1 cellular context compared by ENCODE assay signal in the genomic region with DNA sequence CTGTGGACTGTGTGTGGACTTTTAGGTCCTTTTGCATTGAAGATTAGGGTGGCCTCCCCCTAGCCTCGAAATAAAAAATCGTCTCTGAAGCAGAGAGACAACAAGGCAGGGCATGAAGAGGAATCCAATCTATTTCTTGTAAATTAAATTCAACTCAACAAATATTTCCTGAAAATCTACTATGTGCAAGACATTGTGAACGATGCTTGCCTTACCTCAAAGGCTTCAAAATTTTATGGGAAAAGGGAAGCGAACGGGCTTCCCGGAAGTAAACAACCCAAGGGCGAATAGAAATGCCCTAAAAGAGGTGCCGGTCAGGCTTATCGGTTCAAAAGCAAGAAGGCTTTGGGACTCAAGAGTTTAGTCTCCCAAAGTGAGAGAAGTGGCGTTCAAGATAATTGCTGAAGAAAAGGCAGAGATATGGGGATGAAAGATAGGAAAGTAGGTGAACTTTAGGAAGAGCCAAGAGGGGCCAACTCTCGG.
TF ChIP-seq lines count a peak whose summit lies in the region.

No MANE protein-coding gene starts in this region.

TF ChIP-seq in endothelial cell of umbilical vein, 7 proteins besides CTCF, POLR2A, EP300 and RAD21 (continued from another document):
- TF ChIP-seq MYC (IDR thresholded peaks at IDR 0.05; ENCODE audit: low read depth, low read length) = no peak
- TF ChIP-seq EZH2 (IDR thresholded peaks at IDR 0.05; ENCODE audit: borderline replicate concordance, low read depth, low read length, severe bottlenecking) = no peak
- no peak for TF ChIP-seq GATA2 (IDR thresholded peaks at IDR 0.05; ENCODE audit: insufficient read depth, insufficient read length, low read depth, low read length)
- TF ChIP-seq FOS (IDR thresholded peaks at IDR 0.05; ENCODE audit: borderline replicate concordance, insufficient read depth, low read length) = no peak
